In genomic region chr12:6772331-6772695, GRCh38 we compare ENCODE assay signal across 1 cellular context.
TF ChIP-seq lines count a peak whose summit lies in the region.

TSS of gene LAG3 (plus strand) at chr12:6772520. CDS start at chr12:6772853, 333 bp downstream.

TF ChIP-seq in GM12878, 131 proteins besides CTCF, POLR2A, EP300 and RAD21 (continued from another document):
- TF ChIP-seq BCL3 (IDR thresholded peaks at IDR 0.05; ENCODE audit: borderline replicate concordance, insufficient read depth, low read depth, low read length, poor library complexity, severe bottlenecking) (no peak), SREBF2 (IDR thresholded peaks at IDR 0.05; ENCODE audit: low read length) (no peak), CEBPZ (IDR thresholded peaks at IDR 0.05; ENCODE audit: low read depth, low read length) (no peak), NR2C1 (IDR thresholded peaks at IDR 0.05) (no peak), PAX5 (IDR thresholded peaks at IDR 0.05; ENCODE audit: borderline replicate concordance, low read depth, low read length) (no peak), ZBTB33 (IDR thresholded peaks at IDR 0.05) (no peak), ZNF384 (IDR thresholded peaks at IDR 0.05; ENCODE audit: borderline replicate concordance, low read depth, low read length) (no peak), YBX1 (IDR thresholded peaks at IDR 0.05) (no peak), RAD51 (IDR thresholded peaks at IDR 0.05) (no peak), PAX8 (IDR thresholded peaks at IDR 0.05) (no peak), E2F8 (IDR thresholded peaks at IDR 0.05; ENCODE audit: low read depth, partially characterized antibody) (no peak), JUNB (IDR thresholded peaks at IDR 0.05) (no peak)
TF ChIP-seq in GM12878: peak in this region for 0.
